ENCODE assay signal across 11 cellular contexts in the genomic region with DNA sequence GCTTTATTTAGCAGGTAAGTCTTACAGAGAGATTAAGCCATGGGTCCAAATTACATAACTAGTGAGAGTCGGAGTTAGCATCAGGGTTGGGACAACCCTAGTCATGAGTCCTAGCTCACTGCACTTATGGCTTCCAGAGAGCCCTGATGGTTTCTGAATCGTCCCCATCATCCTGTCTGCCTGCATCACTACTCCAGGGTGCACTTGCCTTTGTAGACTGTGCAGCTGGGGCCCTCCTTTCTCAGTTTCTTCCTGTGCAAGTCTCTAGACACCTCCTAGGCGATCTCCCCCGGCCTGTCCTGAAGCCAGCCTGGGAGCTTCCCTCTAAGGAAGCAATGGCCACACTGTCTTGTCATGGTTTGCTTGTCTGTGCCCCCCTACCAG. TPM values are rescaled to one million over a fixed set of nuclear protein-coding genes. Genes with fewer than 3 reads are reported as not detected.
DNase-seq lines count a peak whose midpoint lies in the region; ATAC-seq and TF ChIP-seq lines count a peak whose summit lies in the region.
"Had no signal": no experiment of that assay in that cellular context is flagged by ENCODE, and none has a peak within 500 bp of the region (broad histone marks: within the 10 kb centered on the region; RNA-seq: fewer than 3 reads in every experiment).

No MANE protein-coding gene starts in this region.

- TF ChIP-seq CTCF in activated B cell treated with CpG ODN at 0.5 μM for 24 hours (IDR thresholded peaks at IDR 0.05), result no peak

- DNase-seq in Right ventricle myocardium inferior (ENCODE audit: missing footprints), result no peak
- DNase-seq in cardiac septum (ENCODE audit: low spot score), result no peak
- DNase-seq in Jurkat, Clone E6-1 (ENCODE audit: low read depth, low spot score), result peak; percentile 29
- no peak for DNase-seq in activated B cell treated with CpG ODN at 0.5 μM for 24 hours
- no peak for DNase-seq in NCI-H1092 treated with DMSO at 0.1 percent for 48 hours (lab: John Stamatoyannopoulos, UW)

- POLR2A ChIA-PET in activated B cell treated with CpG ODN at 0.5 μM for 24 hours (lab: Charles Lee), result interaction anchor here (0.6 to 2.6 kb wide), 5 partner anchors 32 to 163 kb away, joined by 3 to 17 read pairs (median 6); a partner anchor contains a TSS

- H3K4me3 ChIP-seq in Jurkat, Clone E6-1 (ENCODE audit: low read length), result no peak overlapping the region
- H3K4me3 ChIP-seq: Peyer's patch had no signal

- peak; percentile 17 for ATAC-seq in Right ventricle myocardium inferior
- ATAC-seq in activated B cell treated with CpG ODN at 0.5 μM for 24 hours (ENCODE audit: low read depth), result no peak
- ATAC-seq in stimulated activated memory B cell treated with anti-CD40 and anti-IgM and Interleukin-4, amounts not matched to agents 10 μg/mL and 1 μg/mL and 100 μg/mL, for 72 hours, result peak; percentile 52
- no peak for ATAC-seq in HG02973 (IDR thresholded peaks at IDR 0.05; ENCODE audit: unreplicated experiment)
- no peak for ATAC-seq in HG03571 (IDR thresholded peaks at IDR 0.05; ENCODE audit: unreplicated experiment)

- intact Hi-C loops in Right ventricle myocardium inferior (cut with DNase I), result loop anchor here (2.0 kb wide), 2 partner anchors 37 to 65 kb away; a partner anchor contains a TSS
- intact Hi-C loops in cardiac septum (cut with DNase I), result loop anchor here (5.0 kb wide), 1 partner anchor 67 kb away; no protein-coding TSS in a partner anchor
- intact Hi-C loops in activated B cell treated with CpG ODN at 0.5 μM for 24 hours (cut with micrococcal nuclease), result loop anchor here (1.0 to 2.0 kb wide), 3 partner anchors 37 to 279 kb away; a partner anchor contains a TSS

- no peak overlapping the region for H3K4me3 Mint-ChIP-seq in activated B cell treated with CpG ODN at 0.5 μM for 24 hours
- H3K4me3 Mint-ChIP-seq in stimulated activated memory B cell treated with anti-CD40 and anti-IgM and Interleukin-4, amounts not matched to agents 10 μg/mL and 1 μg/mL and 100 μg/mL, for 72 hours, result no peak overlapping the region
- H3K4me3 Mint-ChIP-seq: CD4-positive, alpha-beta memory T cell had no signal

- CTCF ChIA-PET in activated B cell treated with CpG ODN at 0.5 μM for 24 hours (lab: Charles Lee), result interaction anchor here (0.7 to 4.1 kb wide), 40 partner anchors 8 to 919 kb away, joined by 3 to 303 read pairs (median 4); a partner anchor contains a TSS

- H3K36me3 Mint-ChIP-seq in activated B cell treated with CpG ODN at 0.5 μM for 24 hours (ENCODE audit: low read depth), result peaks cover 30% of the 10 kb centered on the region
- H3K36me3 Mint-ChIP-seq in stimulated activated memory B cell treated with anti-CD40 and anti-IgM and Interleukin-4, amounts not matched to agents 10 μg/mL and 1 μg/mL and 100 μg/mL, for 72 hours, result peaks cover 27% of the 10 kb centered on the region

- peak overlapping the region; percentile 32 for H3K27ac Mint-ChIP-seq in activated B cell treated with CpG ODN at 0.5 μM for 24 hours
- H3K27ac Mint-ChIP-seq in stimulated activated memory B cell treated with anti-CD40 and anti-IgM and Interleukin-4, amounts not matched to agents 10 μg/mL and 1 μg/mL and 100 μg/mL, for 72 hours, result no peak overlapping the region

- H3K9me3 Mint-ChIP-seq in activated B cell treated with CpG ODN at 0.5 μM for 24 hours, result no peaks in the 10 kb centered on the region
- H3K9me3 Mint-ChIP-seq in stimulated activated memory B cell treated with anti-CD40 and anti-IgM and Interleukin-4, amounts not matched to agents 10 μg/mL and 1 μg/mL and 100 μg/mL, for 72 hours, result no peaks in the 10 kb centered on the region
- H3K9me3 Mint-ChIP-seq: CD4-positive, alpha-beta memory T cell had no signal

- H3K4me1 Mint-ChIP-seq in activated B cell treated with CpG ODN at 0.5 μM for 24 hours, result peaks cover 28% of the 10 kb centered on the region
- peaks cover 33% of the 10 kb centered on the region for H3K4me1 Mint-ChIP-seq in stimulated activated memory B cell treated with anti-CD40 and anti-IgM and Interleukin-4, amounts not matched to agents 10 μg/mL and 1 μg/mL and 100 μg/mL, for 72 hours

- peaks cover 16% of the 10 kb centered on the region for H3K27me3 Mint-ChIP-seq in activated B cell treated with CpG ODN at 0.5 μM for 24 hours
- H3K27me3 Mint-ChIP-seq in stimulated activated memory B cell treated with anti-CD40 and anti-IgM and Interleukin-4, amounts not matched to agents 10 μg/mL and 1 μg/mL and 100 μg/mL, for 72 hours, result peaks cover 27% of the 10 kb centered on the region

RNA-seq across cellular contexts. Expression of a gene that starts 37.1 kb away (rescaled TPM):
- total RNA-seq in Right ventricle myocardium inferior (22.8 TPM), cardiac septum (9.7 TPM), activated B cell treated with CpG ODN at 0.5 μM for 24 hours (55.5 and 57.2 TPM in 2 replicates)
- polyA plus RNA-seq in Jurkat, Clone E6-1 (2012; ENCODE audit: insufficient read depth, insufficient read length), result 3.7 TPM
- total RNA-seq: A673 had no signal

Comparison
In these comparisons a context has a peak if more than half of its experiments do, and no peak if none do; other contexts are left out.
1. ATAC-seq: peak in Right ventricle myocardium inferior (single experiment) and stimulated activated memory B cell treated with anti-CD40 and anti-IgM and Interleukin-4, amounts not matched to agents 10 μg/mL and 1 μg/mL and 100 μg/mL, for 72 hours (single experiment); none in activated B cell treated with CpG ODN at 0.5 μM for 24 hours (single experiment), HG02973 (single experiment) and HG03571 (single experiment).